16 cellular contexts compared by ENCODE assay signal in genomic region chr3:45178131-45179023, GRCh38. TPM values are rescaled to one million over a fixed set of nuclear protein-coding genes. Genes with fewer than 3 reads are reported as not detected.
DNase-seq lines count a peak whose midpoint lies in the region; ATAC-seq and TF ChIP-seq lines count a peak whose summit lies in the region.
"Had no signal": no experiment of that assay in that cellular context is flagged by ENCODE, and none has a peak within 500 bp of the region (broad histone marks: within the 10 kb centered on the region; RNA-seq: fewer than 3 reads in every experiment).

No MANE protein-coding gene starts in this region.

- no peaks in the 10 kb centered on the region for H3K79me1 ChIP-seq in neuronal stem cell (ENCODE audit: low read depth, low read length)

- H3K4me1 ChIP-seq in neuronal stem cell (ENCODE audit: control insufficient read depth in 2 of 2, insufficient read depth in 1 of 2, low read depth in 1 of 2, low read length in 2 of 2) (peaks cover 4 to 5% of the 10 kb centered on the region in 2 donors), Karpas-422 (ENCODE audit: low read length) (no peaks in the 10 kb centered on the region), ascending aorta (no peaks in the 10 kb centered on the region)

- no peaks in the 10 kb centered on the region for H3K79me2 ChIP-seq in Karpas-422 (ENCODE audit: low read length)

- H3K9me3 ChIP-seq in neuronal stem cell (replicated peaks in 1 of 2; ENCODE audit: control insufficient read depth in 2 of 2, insufficient read depth in 1 of 2, low read depth in 1 of 2, low read length in 2 of 2), result no peaks in the 10 kb centered on the region
- no peaks in the 10 kb centered on the region for H3K9me3 ChIP-seq in Karpas-422 (ENCODE audit: low read length)
- no peaks in the 10 kb centered on the region for H3K9me3 ChIP-seq in ascending aorta
- H3K9me3 ChIP-seq: suprapubic skin had no signal

- no peak overlapping the region for H2BK5ac ChIP-seq in neuronal stem cell (ENCODE audit: low read length)

- H3K4me2 ChIP-seq in neuronal stem cell (ENCODE audit: insufficient read depth, low read length, poor library complexity, severe bottlenecking) (no peak overlapping the region), Karpas-422 (ENCODE audit: low read depth, low read length, poor library complexity, severe bottlenecking) (no peak overlapping the region)

- H3K14ac ChIP-seq in neuronal stem cell (ENCODE audit: low read length), result no peak overlapping the region

- no peak overlapping the region for H4K8ac ChIP-seq in neuronal stem cell (ENCODE audit: low read depth, low read length)

- H2AFZ ChIP-seq in neuronal stem cell (ENCODE audit: low read length), result no peak overlapping the region
- no peak overlapping the region for H2AFZ ChIP-seq in Karpas-422 (ENCODE audit: low read length)

- no peak for ATAC-seq in GM18505 (IDR thresholded peaks at IDR 0.05; ENCODE audit: unreplicated experiment)
- ATAC-seq: GM12878; natural killer cell treated with Interleukin-12 subunit alpha and Interleukin-12 subunit beta and Interleukin-15 and Interleukin-18, amount 100 ng/mL, for 72 hours had no signal

- peak overlapping the region; percentile 38 for H2AK5ac ChIP-seq in neuronal stem cell (ENCODE audit: low read depth, low read length)

- TF ChIP-seq POLR2A in GM18505 (IDR thresholded peaks at IDR 0.05; ENCODE audit: borderline replicate concordance, extremely low read depth, insufficient read depth, insufficient read length), result no peak

- H3K9ac ChIP-seq in neuronal stem cell (ENCODE audit: low read depth, low read length, poor library complexity) (peak overlapping the region; percentile 2), Karpas-422 (ENCODE audit: low read length) (no peak overlapping the region)

- TF ChIP-seq CTCF in ascending aorta (IDR thresholded peaks at IDR 0.05), result no peak

- no peak overlapping the region for H2BK15ac ChIP-seq in neuronal stem cell (ENCODE audit: low read length)

- H4K20me1 ChIP-seq in Karpas-422 (ENCODE audit: insufficient read depth, low read depth, low read length), result no peaks in the 10 kb centered on the region

- no peaks in the 10 kb centered on the region for H3K9me2 ChIP-seq in Karpas-422 (replicated peaks; ENCODE audit: insufficient read depth, low read length)

- intact Hi-C loops in ascending aorta (cut with DNase I), result no loop called here

- WGBS in neuronal stem cell (ENCODE audit: extremely low coverage in 2 of 2, insufficient read length in 2 of 2, insufficient replicate concordance in 1 of 2), 2 donors, result no CpG with 5 or more reads among the region's 15 CpGs

- no peak overlapping the region for H2BK12ac ChIP-seq in neuronal stem cell (ENCODE audit: low read length)

- no peak overlapping the region for H4K91ac ChIP-seq in neuronal stem cell (ENCODE audit: low read depth, low read length, poor library complexity)

- H3K4ac ChIP-seq in neuronal stem cell (ENCODE audit: low read length), result no peak overlapping the region

- H3K36me3 ChIP-seq in neuronal stem cell (replicated peaks in 1 of 2; ENCODE audit: control insufficient read depth in 2 of 2, insufficient read depth in 2 of 2, low read length in 2 of 2) (no peaks in the 10 kb centered on the region), Karpas-422 (ENCODE audit: insufficient read depth, low read length) (no peaks in the 10 kb centered on the region), ascending aorta (no peaks in the 10 kb centered on the region)
- H3K36me3 ChIP-seq: suprapubic skin had no signal

- peak overlapping the region; percentile 9 for H3K27ac ChIP-seq in epithelial cell of prostate
- no peak overlapping the region for H3K27ac ChIP-seq in neuronal stem cell (replicated peaks; ENCODE audit: low read length)
- H3K27ac ChIP-seq in Karpas-422 (ENCODE audit: low read length), result no peak overlapping the region
- no peak overlapping the region for H3K27ac ChIP-seq in ascending aorta
- H3K27ac ChIP-seq: suprapubic skin had no signal

- H2BK120ac ChIP-seq in neuronal stem cell (ENCODE audit: low read depth, low read length), result no peak overlapping the region

- no peak overlapping the region for H3K4me3 ChIP-seq in neuronal stem cell (ENCODE audit: low read length in 2 of 2)
- H3K4me3 ChIP-seq in Karpas-422 (ENCODE audit: low read length), result no peak overlapping the region
- no peak overlapping the region for H3K4me3 ChIP-seq in ascending aorta
- H3K4me3 ChIP-seq: GM12878, suprapubic skin had no signal

- H3K27me3 ChIP-seq in neuronal stem cell (ENCODE audit: control insufficient read depth in 3 of 3, insufficient read depth in 3 of 3, low read depth in 1 of 3, low read length in 3 of 3), result no peaks in the 10 kb centered on the region
- H3K27me3 ChIP-seq in Karpas-422 (ENCODE audit: low read length), result no peaks in the 10 kb centered on the region
- H3K27me3 ChIP-seq in ascending aorta, result no peaks in the 10 kb centered on the region
- H3K27me3 ChIP-seq: suprapubic skin had no signal

- H3K18ac ChIP-seq in neuronal stem cell (ENCODE audit: low read length), result peak overlapping the region; percentile 51

- peak; percentile 96 for DNase-seq in Daoy (ENCODE audit: low read depth)
- peak; percentile 20 for DNase-seq in NCI-H446 treated with DMSO at 0.1 percent for 48 hours (lab: John Stamatoyannopoulos, UW)
- no peak for DNase-seq in epithelial cell of prostate (ENCODE audit: low read depth, low spot score)
- no peak for DNase-seq in neuronal stem cell (ENCODE audit: low spot score)
- DNase-seq in stimulated activated CD4-positive, alpha-beta T cell treated with anti-CD3 and anti-CD28 coated beads, Interleukin-2, amount 100 ng/mL, for 48 hours, result no peak
- no peak for DNase-seq in Karpas-422
- no peak for DNase-seq in ascending aorta (ENCODE audit: low spot score in 2 of 2)
- DNase-seq: activated T-cell treated with anti-CD3 and anti-CD28 coated beads for 4 hours; CD4-positive, CD25-positive, alpha-beta regulatory T cell; KBM-7; stimulated activated CD4-positive, alpha-beta T cell treated with anti-CD3 and anti-CD28 coated beads, Interleukin-4, amount 100 ng/mL, for 1 hour; T-helper 2 cell had no signal

- H3K23ac ChIP-seq in neuronal stem cell (ENCODE audit: low read depth, low read length, poor library complexity), result no peak overlapping the region

RNA-seq across cellular contexts. Expression of gene CDCP1, which starts 32.2 kb away (rescaled TPM):
- total RNA-seq in Daoy (2014; rRNA removed; shearing (Covaris generic)), result 12.9 and 20.6 TPM in 2 replicates
- 0.01 TPM for polyA plus RNA-seq in neuronal stem cell (2013, experiment 1 of 2)
- polyA plus RNA-seq in neuronal stem cell (2013, experiment 2 of 2), result 0.01 TPM
- total RNA-seq in Karpas-422 (2014; rRNA removed; shearing (Covaris generic); ENCODE audit: low replicate concordance), result not detected in 2 replicates
- 3.0 TPM for total RNA-seq in ascending aorta

RNA-seq across cellular contexts. Expression of gene TMEM158, which starts 47.7 kb away (rescaled TPM):
- 3.6 and 4.9 TPM in 2 replicates for total RNA-seq in Daoy (2014; rRNA removed; shearing (Covaris generic))
- polyA plus RNA-seq in neuronal stem cell (2013, experiment 1 of 2), result 9.2 TPM
- 9.1 TPM for polyA plus RNA-seq in neuronal stem cell (2013, experiment 2 of 2)
- total RNA-seq in Karpas-422 (2014; rRNA removed; shearing (Covaris generic); ENCODE audit: low replicate concordance), result not detected in 2 replicates
- total RNA-seq in ascending aorta, result not detected
- total RNA-seq: GM12878 had no signal
- polyA plus RNA-seq: CD4-positive, CD25-positive, alpha-beta regulatory T cell; GM12878 had no signal

Comparison
In these comparisons a context has a peak if more than half of its experiments do, and no peak if none do; other contexts are left out.
1. DNase-seq: peak in Daoy (single experiment) and NCI-H446 treated with DMSO at 0.1 percent for 48 hours (single experiment); none in epithelial cell of prostate (single experiment), neuronal stem cell (single experiment), stimulated activated CD4-positive, alpha-beta T cell treated with anti-CD3 and anti-CD28 coated beads, Interleukin-2, amount 100 ng/mL, for 48 hours (0 of 2), Karpas-422 (single experiment) and ascending aorta (0 of 2).